ENCODE assay signal across 8 cellular contexts in genomic region chr12:122793685-122794106, GRCh38. TPM values are rescaled to one million over a fixed set of nuclear protein-coding genes. Genes with fewer than 3 reads are reported as not detected.
DNase-seq lines count a peak whose midpoint lies in the region; ATAC-seq, FAIRE-seq and TF ChIP-seq lines count a peak whose summit lies in the region.

No MANE protein-coding gene starts in this region.

- intact Hi-C loops in left lung (cut with DNase I) (loop anchor here in 1 of 2 donors (5.0 kb wide), 1 partner anchor 159 kb away; no protein-coding TSS in a partner anchor), upper lobe of right lung (cut with DNase I) (loop anchor here (10.0 kb wide), 1 partner anchor 161 kb away; no protein-coding TSS in a partner anchor)

- FAIRE-seq in bronchial epithelial cell (lab: Jason Lieb, UNC) = no peak

- DNase-seq in DMS114 treated with DMSO at 0.1 percent for 48 hours (lab: John Stamatoyannopoulos, UW; ENCODE audit: unreplicated experiment) (peak; percentile 55), HL-60 (ENCODE audit: low read depth in 1 of 2, low spot score in 1 of 2) (peak; percentile 38 to 45), NOMO-1 treated with dmso at 0.1 percent for 144 hours (lab: John Stamatoyannopoulos, UW; ENCODE audit: unreplicated experiment) (peak; percentile 17), bronchial epithelial cell (ENCODE audit: low read depth) (peak; percentile 71), left lung (no peak), upper lobe of right lung (no peak)
- DNase-seq in stimulated activated CD8-positive, alpha-beta memory T cell treated with anti-CD3 and anti-CD28 coated beads, Interleukin-4, amount 100 ng/mL, for 48 hours = no peak

- H3K27me3 ChIP-seq in HL-60 (ENCODE audit: insufficient read depth, poor library complexity, severe bottlenecking) (no peaks in the 10 kb centered on the region), bronchial epithelial cell (ENCODE audit: control insufficient read depth, insufficient read depth, low read length) (no peaks in the 10 kb centered on the region), left lung (no peaks in the 10 kb centered on the region), upper lobe of right lung (no peaks in the 10 kb centered on the region)

- H3K9me3 ChIP-seq in left lung = no peaks in the 10 kb centered on the region
- H3K9me3 ChIP-seq in upper lobe of right lung = no peaks in the 10 kb centered on the region

- H3K4me3 ChIP-seq in HL-60 (replicated peaks; ENCODE audit: insufficient read depth, low read length) (no peak overlapping the region), bronchial epithelial cell (ENCODE audit: low read depth, low read length) (no peak overlapping the region), left lung (no peak overlapping the region), upper lobe of right lung (no peak overlapping the region)

- peaks cover 0 to 5% of the 10 kb centered on the region in 2 donors for H3K4me1 ChIP-seq in left lung
- H3K4me1 ChIP-seq in upper lobe of right lung = no peaks in the 10 kb centered on the region

- peak; percentile 88 for ATAC-seq in left lung
- peak; percentile 83 for ATAC-seq in upper lobe of right lung
- ATAC-seq in HG02870 (IDR thresholded peaks at IDR 0.05; ENCODE audit: unreplicated experiment) = no peak

- TF ChIP-seq CTCF in HL-60 (IDR thresholded peaks at IDR 0.05; ENCODE audit: insufficient read depth, low read length) = peak; percentile 34
- peak; percentile 66 for TF ChIP-seq CTCF in bronchial epithelial cell (IDR thresholded peaks at IDR 0.05; ENCODE audit: insufficient read depth, low read length, severe bottlenecking)
- peak; percentile 58 to 61 for TF ChIP-seq CTCF in left lung (IDR thresholded peaks at IDR 0.05)
- TF ChIP-seq CTCF in upper lobe of right lung (IDR thresholded peaks at IDR 0.05) = peak; percentile 74

- H3K27ac ChIP-seq in HL-60 (replicated peaks) = no peak overlapping the region
- H3K27ac ChIP-seq in left lung = no peak overlapping the region
- no peak overlapping the region for H3K27ac ChIP-seq in upper lobe of right lung

- H3K36me3 ChIP-seq in bronchial epithelial cell (ENCODE audit: control insufficient read depth, insufficient read depth, low read length) (no peaks in the 10 kb centered on the region), left lung (no peaks in the 10 kb centered on the region), upper lobe of right lung (no peaks in the 10 kb centered on the region)

RNA-seq across cellular contexts. Expression of gene CCDC62, which starts 19.3 kb away (rescaled TPM):
- total RNA-seq in bronchial epithelial cell = 0.79 and 1.2 TPM in 2 replicates
- total RNA-seq in left lung = 1 to 10 TPM in 1 of 2 donors, under 1 TPM in 1; 0.38 to 1.2 TPM
- 0.64 TPM for total RNA-seq in upper lobe of right lung

RNA-seq across cellular contexts. Expression of gene DENR, which starts 41.1 kb away (rescaled TPM):
- total RNA-seq in bronchial epithelial cell (35.3 and 49.7 TPM in 2 replicates), left lung (10 to 100 TPM; 35.7 to 36.5 TPM), upper lobe of right lung (29.1 TPM)

RNA-seq across cellular contexts. Expression of gene HIP1R, which starts 41.6 kb away (rescaled TPM):
- 36.1 TPM in 2 replicates for total RNA-seq in bronchial epithelial cell
- 10 to 100 TPM; 32.0 to 33.1 TPM for total RNA-seq in left lung
- total RNA-seq in upper lobe of right lung = 33.0 TPM

Comparison
In these comparisons a context has a peak if more than half of its experiments do, and no peak if none do; other contexts are left out.
1. DNase-seq: peak in DMS114 treated with DMSO at 0.1 percent for 48 hours (single experiment), HL-60 (2 of 2), NOMO-1 treated with dmso at 0.1 percent for 144 hours (single experiment) and bronchial epithelial cell (single experiment); none in left lung (0 of 2), upper lobe of right lung (single experiment) and stimulated activated CD8-positive, alpha-beta memory T cell treated with anti-CD3 and anti-CD28 coated beads, Interleukin-4, amount 100 ng/mL, for 48 hours (single experiment).
2. Peak in every context shown above with its lines, with median percentiles within 50 percentile points of each other: CTCF ChIP-seq.